ENCODE assay signal across 20 cellular contexts in genomic region chr10:79946270-79947082, GRCh38. TPM values are rescaled to one million over a fixed set of nuclear protein-coding genes. Genes with fewer than 3 reads are reported as not detected.
"Had no signal": no experiment of that assay in that cellular context is flagged by ENCODE, and none has a peak within 500 bp of the region (broad histone marks: within the 10 kb centered on the region; RNA-seq: fewer than 3 reads in every experiment).

No MANE protein-coding gene starts in this region.

- H3K4me1 Mint-ChIP-seq: activated naive CD8-positive, alpha-beta T cell treated with anti-CD3 and anti-CD28 coated beads for 36 hours; activated T-helper 17 cell treated with anti-CD3 and anti-CD28 coated beads, Interleukin-2, amount 50 U/mL, for 72 hours; mesothelial cell of epicardium; neural crest cell had no signal

- H3K4me3 ChIP-seq: right lobe of liver, smooth muscle cell, tibial artery had no signal

- H3K27me3 Mint-ChIP-seq: stimulated activated memory B cell treated with anti-CD40 and anti-IgM and Interleukin-4, amounts not matched to agents 10 μg/mL and 1 μg/mL and 100 μg/mL, for 72 hours had no signal

- H3K4me3 Mint-ChIP-seq: activated naive CD8-positive, alpha-beta T cell treated with anti-CD3 and anti-CD28 coated beads for 36 hours; activated T-helper 17 cell treated with anti-CD3 and anti-CD28 coated beads, Interleukin-2, amount 50 U/mL, for 72 hours; mesothelial cell of epicardium; neural crest cell; stimulated activated memory B cell treated with anti-CD40 and anti-IgM and Interleukin-4, amounts not matched to agents 10 μg/mL and 1 μg/mL and 100 μg/mL, for 72 hours had no signal

- DNase-seq: activated naive CD4-positive, alpha-beta T cell; activated naive CD8-positive, alpha-beta T cell treated with anti-CD3 and anti-CD28 coated beads for 36 hours; activated T-cell treated with anti-CD3 and anti-CD28 coated beads, Interleukin-2, amount 50 U/mL, for 1 hour; amniotic stem cell; foreskin melanocyte; glutamatergic neuron; hippocampal formation; right lobe of liver; stimulated activated CD4-positive, alpha-beta T cell treated with anti-CD3 and anti-CD28 coated beads, Interleukin-4, amount 100 ng/mL, for 24 hours; tibial artery had no signal

- ATAC-seq: activated T-helper 17 cell treated with anti-CD3 and anti-CD28 coated beads, Interleukin-2, amount 50 U/mL, for 72 hours; stimulated activated memory B cell treated with anti-CD40 and anti-IgM and Interleukin-4, amounts not matched to agents 10 μg/mL and 1 μg/mL and 100 μg/mL, for 72 hours had no signal

- H3K4me1 ChIP-seq: right lobe of liver, tibial artery had no signal

- H3K9me3 ChIP-seq: right lobe of liver, tibial artery had no signal

- H3K9me3 Mint-ChIP-seq: activated naive CD8-positive, alpha-beta T cell treated with anti-CD3 and anti-CD28 coated beads for 36 hours; activated T-helper 17 cell treated with anti-CD3 and anti-CD28 coated beads, Interleukin-2, amount 50 U/mL, for 72 hours had no signal

- H3K36me3 Mint-ChIP-seq: activated naive CD8-positive, alpha-beta T cell treated with anti-CD3 and anti-CD28 coated beads for 36 hours; mesothelial cell of epicardium; stimulated activated memory B cell treated with anti-CD40 and anti-IgM and Interleukin-4, amounts not matched to agents 10 μg/mL and 1 μg/mL and 100 μg/mL, for 72 hours had no signal

- H3K36me3 ChIP-seq: right lobe of liver, tibial artery had no signal

- H3K27me3 ChIP-seq: right lobe of liver, tibial artery had no signal

- H3K27ac Mint-ChIP-seq: activated naive CD8-positive, alpha-beta T cell treated with anti-CD3 and anti-CD28 coated beads for 36 hours; activated T-helper 17 cell treated with anti-CD3 and anti-CD28 coated beads, Interleukin-2, amount 50 U/mL, for 72 hours; mesothelial cell of epicardium; stimulated activated memory B cell treated with anti-CD40 and anti-IgM and Interleukin-4, amounts not matched to agents 10 μg/mL and 1 μg/mL and 100 μg/mL, for 72 hours had no signal

- H3K27ac ChIP-seq: right lobe of liver, tibial artery had no signal

RNA-seq across cellular contexts. Expression of gene SFTPD, which starts 2.4 kb away (rescaled TPM):
- total RNA-seq: activated naive CD8-positive, alpha-beta T cell treated with anti-CD3 and anti-CD28 coated beads for 36 hours; activated T-helper 17 cell treated with anti-CD3 and anti-CD28 coated beads, Interleukin-2, amount 50 U/mL, for 72 hours; dermis microvascular lymphatic vessel endothelial cell; epithelial cell of proximal tubule; lung microvascular endothelial cell; neural crest cell; pulmonary artery endothelial cell; T-helper 1 cell treated with Interleukin-12 subunit alpha and Interleukin-12 subunit beta and Interleukin-4 antibody, amounts not matched to agents 30 ng/mL and 1 ng/mL, for 36 hours had no signal
